ENCODE assay signal across 24 cellular contexts in the genomic region with DNA sequence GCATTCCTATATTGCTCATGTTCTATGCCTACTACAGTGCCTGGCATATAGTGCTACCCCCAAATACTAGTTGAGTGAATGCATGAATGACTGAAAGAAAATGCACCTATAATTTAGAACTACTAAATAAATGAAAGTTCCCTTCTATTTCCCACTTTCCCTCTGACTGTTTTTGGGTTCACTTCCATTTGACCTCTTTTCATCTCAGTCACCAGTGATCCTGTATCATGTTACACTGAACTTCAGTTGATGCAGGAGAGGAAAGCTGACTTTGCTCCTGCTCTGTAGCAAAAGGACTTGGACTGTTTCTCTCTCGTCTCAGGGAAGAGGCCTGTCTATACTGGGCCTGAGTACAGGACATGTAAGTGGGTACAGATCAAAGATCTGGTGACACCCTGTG.
"Had no signal": no experiment of that assay in that cellular context is flagged by ENCODE, and none has a peak within 500 bp of the region (broad histone marks: within the 10 kb centered on the region; RNA-seq: fewer than 3 reads in every experiment).

No MANE protein-coding gene starts in this region.

- DNase-seq: activated B cell treated with CpG ODN at 0.5 μM for 24 hours; activated CD4-positive, alpha-beta memory T cell treated with anti-CD3 and anti-CD28 coated beads for 36 hours; activated CD4-positive, alpha-beta T cell treated with anti-CD3 and anti-CD28 coated beads for 36 hours; activated CD4-positive, alpha-beta T cell treated with anti-CD3 and anti-CD28 coated beads, Interleukin-2, amount 10 ng/mL, durations not matched to agents 24 days and 14 days; activated CD4-positive, CD25-positive, alpha-beta regulatory T cell treated with anti-CD3 and anti-CD28 coated beads, Interleukin-2, amount 50 U/mL, for 72 hours; activated effector memory CD4-positive, alpha-beta T cell treated with Interleukin-2 at 50 U/mL for 16 hours; activated gamma-delta T cell treated with Interleukin-2 at 50 U/mL for 16 hours; activated naive CD4-positive, alpha-beta T cell treated with anti-CD3 and anti-CD28 coated beads, Interleukin-2, amount 50 U/mL, for 16 hours; activated naive CD4-positive, alpha-beta T cell treated with Interleukin-2 at 50 U/mL for 16 hours; activated T-cell treated with anti-CD3 and anti-CD28 coated beads, Interleukin-2, amount 50 U/mL, for 4 hours; amniotic stem cell; anterior cingulate cortex; brain microvascular endothelial cell; cortex of kidney; effector CD8-positive, alpha-beta T cell; foreskin melanocyte; heart right ventricle; T-helper 1 cell; T-helper 17 cell; T1000; WERI-Rb-1 had no signal

- H3K27ac ChIP-seq: brain microvascular endothelial cell, epithelial cell of prostate, gastroesophageal sphincter, heart right ventricle, WERI-Rb-1 had no signal

- ATAC-seq: activated CD4-positive, alpha-beta T cell treated with anti-CD3 and anti-CD28 coated beads for 36 hours; activated T-cell treated with anti-CD3 and anti-CD28 coated beads, Interleukin-2, amount 50 U/mL, for 4 hours; activated T-helper 17 cell treated with anti-CD3 and anti-CD28 coated beads, Interleukin-2, amount 50 U/mL, for 72 hours; gastroesophageal sphincter; heart right ventricle; T-helper 17 cell had no signal

- H3K36me3 ChIP-seq: brain microvascular endothelial cell, gastroesophageal sphincter, heart right ventricle, WERI-Rb-1 had no signal

- H3K27me3 ChIP-seq: brain microvascular endothelial cell, gastroesophageal sphincter, heart right ventricle had no signal

- H3K9me3 ChIP-seq: gastroesophageal sphincter, heart right ventricle had no signal

- H3K4me3 ChIP-seq: gastroesophageal sphincter, heart right ventricle had no signal

- H3K4me1 ChIP-seq: gastroesophageal sphincter had no signal
